Comparison of ENCODE assay signal across 12 cellular contexts in the genomic region with DNA sequence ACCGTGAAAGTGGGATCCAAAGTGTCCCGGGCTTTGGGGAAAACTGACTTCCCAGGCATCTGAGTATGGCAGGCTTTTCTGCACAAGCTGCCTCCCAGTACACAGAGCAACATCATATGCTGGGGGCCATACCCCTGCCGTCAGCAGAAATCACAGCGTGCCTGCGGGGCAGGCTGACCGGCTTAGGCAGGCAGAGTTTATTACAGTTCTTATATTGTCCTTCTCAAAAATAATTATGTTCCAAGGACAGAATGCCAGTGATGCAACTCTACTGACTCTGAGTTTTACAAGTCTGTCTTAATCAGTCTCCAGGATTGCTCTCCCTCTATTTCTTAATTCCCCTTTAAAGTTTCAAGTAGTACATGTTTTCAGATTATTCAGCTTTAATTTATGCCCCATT. TPM values are rescaled to one million over a fixed set of nuclear protein-coding genes. Genes with fewer than 3 reads are reported as not detected.
DNase-seq lines count a peak whose midpoint lies in the region; ATAC-seq and TF ChIP-seq lines count a peak whose summit lies in the region.
"Had no signal": no experiment of that assay in that cellular context is flagged by ENCODE, and none has a peak within 500 bp of the region (broad histone marks: within the 10 kb centered on the region; RNA-seq: fewer than 3 reads in every experiment).

No MANE protein-coding gene starts in this region.

- peak overlapping the region; percentile 40 for H3K4me3 Mint-ChIP-seq in activated naive CD8-positive, alpha-beta T cell treated with anti-CD3 and anti-CD28 coated beads, Interleukin-2, amount 10 ng/mL, durations not matched to agents 7 days and 5 days

- TF ChIP-seq CTCF in AG10803 (conservative IDR thresholded peaks at IDR 0.05; ENCODE audit: low read length), result no peak

- POLR2A ChIA-PET in activated naive CD8-positive, alpha-beta T cell treated with anti-CD3 and anti-CD28 coated beads, Interleukin-2, amount 10 ng/mL, durations not matched to agents 7 days and 5 days (lab: Charles Lee), result no interaction called here

- H3K27ac Mint-ChIP-seq in activated naive CD8-positive, alpha-beta T cell treated with anti-CD3 and anti-CD28 coated beads, Interleukin-2, amount 10 ng/mL, durations not matched to agents 7 days and 5 days, result peak overlapping the region; percentile 86

- H3K4me1 Mint-ChIP-seq in activated naive CD8-positive, alpha-beta T cell treated with anti-CD3 and anti-CD28 coated beads, Interleukin-2, amount 10 ng/mL, durations not matched to agents 7 days and 5 days, result peaks cover 31% of the 10 kb centered on the region

- DNase-seq in AG10803 (ENCODE audit: low read depth) (peak; percentile 71), LHCN-M2 (ENCODE audit: low read depth) (peak; percentile 44), iris pigment epithelial cell (ENCODE audit: low read depth) (peak; percentile 75), ureter (ENCODE audit: low spot score) (no peak), kidney tubule cell (ENCODE audit: low spot score) (no peak)
- no peak for DNase-seq in activated naive CD8-positive, alpha-beta T cell treated with anti-CD3 and anti-CD28 coated beads, Interleukin-2, amount 10 ng/mL, durations not matched to agents 7 days and 5 days
- no peak for DNase-seq in activated CD8-positive, alpha-beta memory T cell treated with anti-CD3 and anti-CD28 coated beads, Interleukin-2, amount 50 U/mL, for 4 hours
- DNase-seq: lower lobe of right lung, spleen had no signal

- no peak for ATAC-seq in activated naive CD8-positive, alpha-beta T cell treated with anti-CD3 and anti-CD28 coated beads, Interleukin-2, amount 10 ng/mL, durations not matched to agents 7 days and 5 days (ENCODE audit: low read depth)
- ATAC-seq in GM18907 (IDR thresholded peaks at IDR 0.05; ENCODE audit: unreplicated experiment), result no peak
- ATAC-seq: lower lobe of right lung had no signal

- no peaks in the 10 kb centered on the region for H3K27me3 Mint-ChIP-seq in activated naive CD8-positive, alpha-beta T cell treated with anti-CD3 and anti-CD28 coated beads, Interleukin-2, amount 10 ng/mL, durations not matched to agents 7 days and 5 days

- H3K9me3 Mint-ChIP-seq in activated naive CD8-positive, alpha-beta T cell treated with anti-CD3 and anti-CD28 coated beads, Interleukin-2, amount 10 ng/mL, durations not matched to agents 7 days and 5 days, result peaks cover 1% of the 10 kb centered on the region

- no peak overlapping the region for H3K4me3 ChIP-seq in AG10803 (ENCODE audit: low read length)
- H3K4me3 ChIP-seq: lower lobe of right lung, spleen had no signal

- peaks cover 8% of the 10 kb centered on the region for H3K36me3 Mint-ChIP-seq in activated naive CD8-positive, alpha-beta T cell treated with anti-CD3 and anti-CD28 coated beads, Interleukin-2, amount 10 ng/mL, durations not matched to agents 7 days and 5 days

RNA-seq across cellular contexts. Expression of gene IL21, which starts 37.0 kb away (rescaled TPM):
- total RNA-seq in LHCN-M2 (2014; rRNA removed) (not detected in 2 replicates), ureter (not detected)
- not detected for polyA plus RNA-seq in LHCN-M2 (2012)
- total RNA-seq in activated naive CD8-positive, alpha-beta T cell treated with anti-CD3 and anti-CD28 coated beads, Interleukin-2, amount 10 ng/mL, durations not matched to agents 7 days and 5 days, result not detected
- total RNA-seq: esophagus mucosa, lower lobe of right lung, NCI-H460 had no signal

Comparison
In these comparisons a context has a peak if more than half of its experiments do, and no peak if none do; other contexts are left out.
1. DNase-seq: peak in AG10803 (single experiment), LHCN-M2 (single experiment) and iris pigment epithelial cell (single experiment); none in activated naive CD8-positive, alpha-beta T cell treated with anti-CD3 and anti-CD28 coated beads, Interleukin-2, amount 10 ng/mL, durations not matched to agents 7 days and 5 days (single experiment), ureter (single experiment), activated CD8-positive, alpha-beta memory T cell treated with anti-CD3 and anti-CD28 coated beads, Interleukin-2, amount 50 U/mL, for 4 hours (single experiment) and kidney tubule cell (single experiment).